9 cellular contexts compared by ENCODE assay signal in genomic region chr19:50719566-50719965, GRCh38. TPM values are rescaled to one million over a fixed set of nuclear protein-coding genes. Genes with fewer than 3 reads are reported as not detected.
DNase-seq lines count a peak whose midpoint lies in the region; ATAC-seq and TF ChIP-seq lines count a peak whose summit lies in the region.
"Had no signal": no experiment of that assay in that cellular context is flagged by ENCODE, and none has a peak within 500 bp of the region (broad histone marks: within the 10 kb centered on the region; RNA-seq: fewer than 3 reads in every experiment).

Gene SHANK1, minus strand, starts transcription at chr19:50719802. Its CDS starts 2,883 bp downstream, at chr19:50716919.

- no peaks in the 10 kb centered on the region for H3K9me3 Mint-ChIP-seq in activated T-helper 17 cell treated with anti-CD3 and anti-CD28 coated beads, Interleukin-2, amount 50 U/mL, for 72 hours
- H3K9me3 Mint-ChIP-seq in Calu3 (ENCODE audit: low read depth, unreplicated experiment): no peaks in the 10 kb centered on the region

- H3K4me2 ChIP-seq in SK-N-SH: peak within 1 kb of the TSS; percentile 91

- intact Hi-C loops in Calu3 (cut with micrococcal nuclease; ENCODE audit: unreplicated experiment): no loop called here

- no peaks in the 10 kb centered on the region for H3K27me3 ChIP-seq in SK-N-SH (ENCODE audit: insufficient read depth)

- peaks cover 9% of the 10 kb centered on the region for H3K36me3 Mint-ChIP-seq in activated T-helper 17 cell treated with anti-CD3 and anti-CD28 coated beads, Interleukin-2, amount 50 U/mL, for 72 hours (ENCODE audit: low read depth)
- H3K36me3 Mint-ChIP-seq in Calu3 (ENCODE audit: insufficient read depth, unreplicated experiment): peaks cover 22% of the 10 kb centered on the region

- no peak for TF ChIP-seq RAD21 in SK-N-SH (IDR thresholded peaks at IDR 0.05; ENCODE audit: low read length)

- no peaks in the 10 kb centered on the region for H3K36me3 ChIP-seq in SK-N-SH (replicated peaks in 1 of 2; ENCODE audit: control insufficient read depth in 1 of 2, insufficient read depth in 2 of 2, low read length in 1 of 2)

- H3K4me3 ChIP-seq in SK-N-SH (ENCODE audit: low read depth in 2 of 2, low read length in 1 of 2): peak within 1 kb of the TSS; percentile 47 to 53; a peak in 3 of 4 replicates

- peaks cover 63% of the 10 kb centered on the region for H3K27me3 Mint-ChIP-seq in activated T-helper 17 cell treated with anti-CD3 and anti-CD28 coated beads, Interleukin-2, amount 50 U/mL, for 72 hours
- peaks cover 100% of the 10 kb centered on the region for H3K27me3 Mint-ChIP-seq in Calu3 (ENCODE audit: unreplicated experiment)

- no peak within 1 kb of the TSS for H3K27ac Mint-ChIP-seq in activated T-helper 17 cell treated with anti-CD3 and anti-CD28 coated beads, Interleukin-2, amount 50 U/mL, for 72 hours
- H3K27ac Mint-ChIP-seq in Calu3 (ENCODE audit: unreplicated experiment): no peak within 1 kb of the TSS

- H3F3A ChIP-seq in SK-N-SH (replicated peaks; ENCODE audit: insufficient read depth): no peaks in the 10 kb centered on the region

- no TSS peak for BruUV-seq in Calu3 (replicated peaks; lab: Mats Ljungman, UMichigan)

- DNase-seq in SK-N-SH (peak; percentile 88), iPS-NIHi11 (ENCODE audit: low spot score) (peak; percentile 73), Calu3 (no peak)

- H4K20me1 ChIP-seq in SK-N-SH (ENCODE audit: insufficient read depth): no peaks in the 10 kb centered on the region

- no peaks in the 10 kb centered on the region for H3K9me2 ChIP-seq in SK-N-SH

- TF ChIP-seq CTCF in SK-N-SH (IDR thresholded peaks at IDR 0.05) (no peak), Calu3 (IDR thresholded peaks at IDR 0.05; ENCODE audit: unreplicated experiment) (no peak)

- H3K9me3 ChIP-seq in SK-N-SH: no peaks in the 10 kb centered on the region

- POLR2A ChIA-PET in SK-N-SH (lab: Yijun Ruan, JAX): no interaction called here

- CTCF ChIA-PET in SK-N-SH (lab: Yijun Ruan, JAX) (interaction anchor here (6.4 kb wide), 1 partner anchor 61 kb away, joined by 113 read pairs; no protein-coding TSS in a partner anchor), Calu3 (lab: Charles Lee) (no interaction called here)

- WGBS in SK-N-SH (ENCODE audit: low lambda C conversion rate): 5% methylated on average over 43 of the region's 47 CpGs

- peak within 1 kb of the TSS; percentile 27 for H3K4me3 Mint-ChIP-seq in activated T-helper 17 cell treated with anti-CD3 and anti-CD28 coated beads, Interleukin-2, amount 50 U/mL, for 72 hours
- H3K4me3 Mint-ChIP-seq in Calu3 (ENCODE audit: low read depth, unreplicated experiment): no peak within 1 kb of the TSS

- ATAC-seq in SK-N-SH treated with all-trans-retinoic acid at 6 μM for 48 hours: no peak
- ATAC-seq in activated T-helper 17 cell treated with anti-CD3 and anti-CD28 coated beads, Interleukin-2, amount 50 U/mL, for 72 hours (replicated peaks): no peak
- ATAC-seq in GM21737 (IDR thresholded peaks at IDR 0.05; ENCODE audit: unreplicated experiment): no peak
- no peak for ATAC-seq in GM19455 (IDR thresholded peaks at IDR 0.05; ENCODE audit: unreplicated experiment)

- no peak within 1 kb of the TSS for H3K9ac ChIP-seq in SK-N-SH

- H3K79me2 ChIP-seq in SK-N-SH (ENCODE audit: insufficient read depth): no peaks in the 10 kb centered on the region

- peaks cover 0 to 11% of the 10 kb centered on the region in 2 experiments; a peak in 1 of 4 replicates for H3K4me1 ChIP-seq in SK-N-SH (ENCODE audit: control insufficient read depth in 1 of 2, insufficient read depth in 2 of 2, low read depth in 1 of 2, low read length in 1 of 2)

- no peak for TF ChIP-seq EP300 in SK-N-SH (IDR thresholded peaks at IDR 0.05; ENCODE audit: borderline replicate concordance in 1 of 2, low read depth in 1 of 2, low read length in 1 of 2)

- no peak within 1 kb of the TSS; a peak in 1 of 4 replicates for H3K27ac ChIP-seq in SK-N-SH (ENCODE audit: low read depth in 2 of 2, low read length in 1 of 2)
- H3K27ac ChIP-seq in temporal lobe (ENCODE audit: low read depth, low read length): no peak within 1 kb of the TSS

- no peak within 1 kb of the TSS for H2AFZ ChIP-seq in SK-N-SH (ENCODE audit: low read depth)

- peaks cover 4% of the 10 kb centered on the region for H3K4me1 Mint-ChIP-seq in activated T-helper 17 cell treated with anti-CD3 and anti-CD28 coated beads, Interleukin-2, amount 50 U/mL, for 72 hours
- no peaks in the 10 kb centered on the region for H3K4me1 Mint-ChIP-seq in Calu3 (ENCODE audit: low read depth, unreplicated experiment)

TF ChIP-seq in SK-N-SH, 30 proteins besides CTCF, POLR2A, EP300 and RAD21:
- TF ChIP-seq YY1 (IDR thresholded peaks at IDR 0.05; ENCODE audit: low read depth) (no peak), MAX (IDR thresholded peaks at IDR 0.05; ENCODE audit: low read depth) (no peak), USF1 (IDR thresholded peaks at IDR 0.05; ENCODE audit: borderline replicate concordance, low read depth) (no peak)

TF ChIP-seq in SK-N-SH treated with all-trans-retinoic acid at 6 μM for 48 hours, 23 proteins besides CTCF, POLR2A, EP300 and RAD21:
- no peak for TF ChIP-seq ESRRG (CRISPR knock-in tag; IDR thresholded peaks at IDR 0.05)
- TF ChIP-seq RARB (CRISPR knock-in tag; IDR thresholded peaks at IDR 0.05): no peak
- no peak for TF ChIP-seq CREB5 (CRISPR knock-in tag; IDR thresholded peaks at IDR 0.05; ENCODE audit: low read depth)
- no peak for TF ChIP-seq ARNTL (CRISPR knock-in tag; IDR thresholded peaks at IDR 0.05; ENCODE audit: borderline replicate concordance, low read depth)
- TF ChIP-seq GLIS3 (CRISPR knock-in tag; IDR thresholded peaks at IDR 0.05): no peak
- TF ChIP-seq PATZ1 (CRISPR knock-in tag; IDR thresholded peaks at IDR 0.05; ENCODE audit: borderline replicate concordance): no peak
- TF ChIP-seq TCF4 (CRISPR knock-in tag; IDR thresholded peaks at IDR 0.05; ENCODE audit: borderline replicate concordance): no peak
- TF ChIP-seq OSR1 (CRISPR knock-in tag; IDR thresholded peaks at IDR 0.05): no peak
- no peak for TF ChIP-seq BACH2 (CRISPR knock-in tag; IDR thresholded peaks at IDR 0.05; ENCODE audit: borderline replicate concordance)
- no peak for TF ChIP-seq ISL1 (CRISPR knock-in tag; IDR thresholded peaks at IDR 0.05)
- no peak for TF ChIP-seq ZNF8 (CRISPR knock-in tag; IDR thresholded peaks at IDR 0.05)
- TF ChIP-seq ZC3H10 (CRISPR knock-in tag; IDR thresholded peaks at IDR 0.05): no peak
- no peak for TF ChIP-seq CSRNP3 (CRISPR knock-in tag; IDR thresholded peaks at IDR 0.05)

RNA-seq across cellular contexts. Expression of gene SHANK1, which starts in this region (rescaled TPM):
- polyA plus RNA-seq in SK-N-SH (2012; rRNA removed): 0.28 and 0.31 TPM in 2 replicates
- 0.08 and 0.35 TPM in 2 replicates for polyA plus RNA-seq in SK-N-SH (2012; cell fraction: cytosol; rRNA removed)
- 1.6 and 2.0 TPM in 2 replicates for polyA plus RNA-seq in SK-N-SH (2012; cell fraction: nucleus; rRNA removed)
- total RNA-seq in activated T-helper 17 cell treated with anti-CD3 and anti-CD28 coated beads, Interleukin-2, amount 50 U/mL, for 72 hours: not detected
- total RNA-seq in temporal lobe (14.5 TPM), Calu3 (2022) (not detected in 2 replicates)
- total RNA-seq: T-helper 1 cell treated with Interleukin-12 subunit alpha and Interleukin-12 subunit beta and Interleukin-4 antibody, amounts not matched to agents 30 ng/mL and 1 ng/mL, for 36 hours had no signal

Comparison
In these comparisons a context has a peak if more than half of its experiments do, and no peak if none do; other contexts are left out.
1. RNA of gene SHANK1 (total RNA-seq): 14.5 TPM in temporal lobe (single experiment); not detected in Calu3 and not detected in activated T-helper 17 cell treated with anti-CD3 and anti-CD28 coated beads, Interleukin-2, amount 50 U/mL, for 72 hours; every median in the first group is over 10 times any median in the second.